Comparison of ENCODE assay signal across 17 cellular contexts in the genomic region with DNA sequence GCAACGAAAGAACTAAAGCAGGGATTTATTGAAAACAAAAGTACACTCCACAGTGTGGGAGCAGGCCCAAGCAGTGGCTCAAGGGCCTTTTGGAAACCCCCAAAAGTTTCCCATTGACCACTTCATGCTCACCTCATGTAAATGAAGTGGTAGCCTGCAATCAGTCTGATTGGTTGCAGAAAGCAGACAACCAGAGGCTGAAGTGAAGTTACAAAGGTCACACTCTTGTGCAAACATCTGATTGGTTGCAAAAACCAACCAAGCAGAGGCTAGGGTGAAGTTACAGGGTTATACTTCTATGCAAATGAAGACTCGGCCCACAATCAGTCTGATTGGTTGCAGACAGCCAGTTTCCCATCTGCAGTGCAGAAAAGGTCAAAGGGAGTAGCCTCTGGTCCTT.
A peak's percentile ranks its signal among the peaks of the same experiment; 100 is the strongest.
DNase-seq lines count a peak whose midpoint lies in the region; ATAC-seq and TF ChIP-seq lines count a peak whose summit lies in the region.
"Had no signal": no experiment of that assay in that cellular context is flagged by ENCODE, and none has a peak within 500 bp of the region (broad histone marks: within the 10 kb centered on the region; RNA-seq: fewer than 3 reads in every experiment).

No MANE protein-coding gene starts in this region.

- H3K36me3 Mint-ChIP-seq in WTC11 = peaks cover 22% of the 10 kb centered on the region
- H3K36me3 Mint-ChIP-seq: stimulated activated effector memory CD8-positive, alpha-beta T cell treated with anti-CD3 and anti-CD28 coated beads, Interleukin-12 subunit alpha, Interleukin-12 subunit beta, amount 100 ng/mL, for 72 hours had no signal

- in situ Hi-C loops in GM13976 (cut with MboI; ENCODE audit: low sequenced_read_pairs, unreplicated experiment) = no loop called here

- peaks cover 2% of the 10 kb centered on the region; the same call in 1 of the 2 replicates for H3K27me3 Mint-ChIP-seq in WTC11 (ENCODE audit: low read depth)

- H3K4me2 ChIP-seq in MM.1S (ENCODE audit: low read depth, low read length) (no peak overlapping the region), hepatocyte (no peak overlapping the region)

- H4K20me1 ChIP-seq in MM.1S (ENCODE audit: insufficient read depth, low read length) (no peaks in the 10 kb centered on the region), hepatocyte (ENCODE audit: insufficient read depth, poor library complexity, severe bottlenecking) (no peaks in the 10 kb centered on the region)

- H3K27me3 ChIP-seq in MM.1S (replicated peaks; ENCODE audit: insufficient read depth, low read length) (no peaks in the 10 kb centered on the region), hepatocyte (no peaks in the 10 kb centered on the region)
- H3K27me3 ChIP-seq: spleen had no signal

- H3K9me2 ChIP-seq in MM.1S (replicated peaks; ENCODE audit: insufficient read depth, low read length) (no peaks in the 10 kb centered on the region), hepatocyte (replicated peaks; ENCODE audit: insufficient read depth) (no peaks in the 10 kb centered on the region)

- H3K79me2 ChIP-seq in MM.1S (ENCODE audit: low read length) (no peaks in the 10 kb centered on the region), hepatocyte (no peaks in the 10 kb centered on the region)

- H3K4me1 ChIP-seq in MM.1S (ENCODE audit: low read length) (no peaks in the 10 kb centered on the region), hepatocyte (ENCODE audit: insufficient read depth) (no peaks in the 10 kb centered on the region)
- H3K4me1 ChIP-seq: spleen had no signal

- H3K27ac ChIP-seq in MM.1S (ENCODE audit: low read length) = no peak overlapping the region
- no peak overlapping the region for H3K27ac ChIP-seq in hepatocyte
- H3K27ac ChIP-seq: spleen had no signal

- POLR2A ChIA-PET in WTC11 (lab: Charles Lee) = no interaction called here

- ATAC-seq in GM18861 (IDR thresholded peaks at IDR 0.05; ENCODE audit: unreplicated experiment) (peak; percentile 67), GM21381 (IDR thresholded peaks at IDR 0.05; ENCODE audit: unreplicated experiment) (peak; percentile 73), HG02973 (IDR thresholded peaks at IDR 0.05; ENCODE audit: unreplicated experiment) (peak; percentile 61), WTC11 (no peak)
- ATAC-seq: activated CD8-positive, alpha-beta T cell treated with anti-CD3 and anti-CD28 coated beads, Interleukin-2, amount 10 ng/mL, durations not matched to agents 7 days and 5 days; K562; stimulated activated effector memory CD8-positive, alpha-beta T cell treated with anti-CD3 and anti-CD28 coated beads, Interleukin-12 subunit alpha, Interleukin-12 subunit beta, amount 100 ng/mL, for 72 hours had no signal

- H3K36me3 ChIP-seq in MM.1S (replicated peaks; ENCODE audit: insufficient read depth, low read length) (no peaks in the 10 kb centered on the region), hepatocyte (replicated peaks; ENCODE audit: insufficient read depth, low read depth) (no peaks in the 10 kb centered on the region)
- H3K36me3 ChIP-seq: spleen had no signal

- peaks cover 30% of the 10 kb centered on the region for H3K4me1 Mint-ChIP-seq in WTC11
- H3K4me1 Mint-ChIP-seq: stimulated activated effector memory CD8-positive, alpha-beta T cell treated with anti-CD3 and anti-CD28 coated beads, Interleukin-12 subunit alpha, Interleukin-12 subunit beta, amount 100 ng/mL, for 72 hours had no signal

- H3K9ac ChIP-seq in MM.1S (ENCODE audit: low read length) = no peak overlapping the region

- CTCF ChIA-PET in WTC11 (lab: Charles Lee) = no interaction called here

- 83% methylated on average over 2 of the region's 2 CpGs for WGBS in hepatocyte (ENCODE audit: low lambda C conversion rate, missing lambda C conversion rate)

- DNase-seq in MM.1S (peak; percentile 16), GM13976 (ENCODE audit: low spot score) (no peak), WTC11 (ENCODE audit: low spot score) (no peak), hepatocyte (ENCODE audit: low spot score) (no peak), cerebellar nuclear complex (lab: John Stamatoyannopoulos, UW) (no peak)
- DNase-seq: activated CD8-positive, alpha-beta T cell treated with anti-CD3 and anti-CD28 coated beads, Interleukin-2, amount 10 ng/mL, durations not matched to agents 7 days and 5 days; Calu3; NCI-H1048; NCI-H748 treated with DMSO at 0.1 percent for 48 hours; spleen; T-helper 1 cell had no signal

- H3K9me3 ChIP-seq in MM.1S (replicated peaks; ENCODE audit: insufficient read depth, low read length) = no peaks in the 10 kb centered on the region
- no peaks in the 10 kb centered on the region for H3K9me3 ChIP-seq in hepatocyte (ENCODE audit: low read depth)

- H2AFZ ChIP-seq in MM.1S (ENCODE audit: low read length) (0 out of 2 replicates have a peak overlapping the region, but pooled peaks have one; percentile 24), hepatocyte (no peak overlapping the region)

- H3K4me3 ChIP-seq in MM.1S (ENCODE audit: low read length) = no peak overlapping the region
- no peak overlapping the region for H3K4me3 ChIP-seq in hepatocyte
- H3K4me3 ChIP-seq: K562, spleen had no signal

- H3F3A ChIP-seq in MM.1S (ENCODE audit: insufficient read depth, low read length) = no peaks in the 10 kb centered on the region

- H3K4me3 Mint-ChIP-seq in WTC11 = no peak overlapping the region
- H3K4me3 Mint-ChIP-seq: activated CD8-positive, alpha-beta T cell treated with anti-CD3 and anti-CD28 coated beads, Interleukin-2, amount 10 ng/mL, durations not matched to agents 7 days and 5 days; mesothelial cell of epicardium; stimulated activated effector memory CD8-positive, alpha-beta T cell treated with anti-CD3 and anti-CD28 coated beads, Interleukin-12 subunit alpha, Interleukin-12 subunit beta, amount 100 ng/mL, for 72 hours had no signal

- peaks cover 29% of the 10 kb centered on the region for H3K9me3 Mint-ChIP-seq in WTC11

- TF ChIP-seq CTCF in MM.1S (IDR thresholded peaks at IDR 0.05; ENCODE audit: low read length) (no peak), GM13976 (IDR thresholded peaks at IDR 0.05; ENCODE audit: borderline replicate concordance, control extremely low read depth, extremely low read depth, insufficient read depth, missing control alignments) (no peak), WTC11 (IDR thresholded peaks at IDR 0.05) (no peak), hepatocyte (IDR thresholded peaks at IDR 0.05; ENCODE audit: poor library complexity) (no peak)

- H3K27ac Mint-ChIP-seq in WTC11 = no peak overlapping the region
- H3K27ac Mint-ChIP-seq: activated CD8-positive, alpha-beta T cell treated with anti-CD3 and anti-CD28 coated beads, Interleukin-2, amount 10 ng/mL, durations not matched to agents 7 days and 5 days; mesothelial cell of epicardium; stimulated activated effector memory CD8-positive, alpha-beta T cell treated with anti-CD3 and anti-CD28 coated beads, Interleukin-12 subunit alpha, Interleukin-12 subunit beta, amount 100 ng/mL, for 72 hours had no signal

TF ChIP-seq in WTC11, 78 proteins besides CTCF, POLR2A, EP300 and RAD21:
- no peak for TF ChIP-seq TP53 (CRISPR knock-in tag; IDR thresholded peaks at IDR 0.05)
